15 cellular contexts compared by ENCODE assay signal in genomic region chr10:97709746-97710078, GRCh38. TPM values are rescaled to one million over a fixed set of nuclear protein-coding genes. Genes with fewer than 3 reads are reported as not detected.
DNase-seq lines count a peak whose midpoint lies in the region; ATAC-seq, FAIRE-seq and TF ChIP-seq lines count a peak whose summit lies in the region.
"Had no signal": no experiment of that assay in that cellular context is flagged by ENCODE, and none has a peak within 500 bp of the region (broad histone marks: within the 10 kb centered on the region; RNA-seq: fewer than 3 reads in every experiment).

No MANE protein-coding gene starts in this region.

- peaks cover 9% of the 10 kb centered on the region; the same call in 1 of the 2 replicates for H3K79me2 ChIP-seq in HCT116 (ENCODE audit: insufficient read depth, low read length)

- POLR2A ChIA-PET in HCT116 (lab: Charles Lee) = interaction anchor here (0.9 kb wide), 1 partner anchor 12 kb away, joined by 4 read pairs; no protein-coding TSS in a partner anchor

- peak overlapping the region; percentile 17 for H2AFZ ChIP-seq in HCT116 (ENCODE audit: low read depth, low read length, poor library complexity, severe bottlenecking)

- no peaks in the 10 kb centered on the region for H3K9me2 ChIP-seq in HCT116 (ENCODE audit: insufficient read depth)

- no peak overlapping the region for H3K4me3 ChIP-seq in HCT116 (replicated peaks in 1 of 2; ENCODE audit: low read depth in 1 of 2, low read length in 2 of 2)
- H3K4me3 ChIP-seq in RWPE2 (ENCODE audit: severe bottlenecking) = no peak overlapping the region
- no peak overlapping the region for H3K4me3 ChIP-seq in muscle layer of colon (ENCODE audit: low read depth in 1 of 2, low read length in 2 of 2)
- no peak overlapping the region for H3K4me3 ChIP-seq in uterus
- H3K4me3 ChIP-seq: MG63, suprapubic skin had no signal

- H3K9me3 ChIP-seq in HCT116 (ENCODE audit: control insufficient read depth in 1 of 2, insufficient read depth in 1 of 2, low read depth in 1 of 2, low read length in 2 of 2) (no peaks in the 10 kb centered on the region), RWPE2 (ENCODE audit: severe bottlenecking) (no peaks in the 10 kb centered on the region), muscle layer of colon (ENCODE audit: low read length) (no peaks in the 10 kb centered on the region), uterus (no peaks in the 10 kb centered on the region)
- H3K9me3 ChIP-seq: MG63, suprapubic skin had no signal

- RAD21 ChIA-PET in HCT116 (lab: Charles Lee; ENCODE audit: low non-redundant PET in 1 of 2, low total read pairs in 2 of 2, uncharacterized antibody in 2 of 2, unreplicated experiment in 2 of 2) = interaction anchor here (0.7 to 1.1 kb wide), 4 partner anchors 14 to 241 kb away, joined by 3 to 6 read pairs (median 4); no protein-coding TSS in a partner anchor

- ATAC-seq in HCT116 (no peak), RWPE2 (ENCODE audit: low read depth) (no peak), HG03025 (IDR thresholded peaks at IDR 0.05; ENCODE audit: low FRiP score, unreplicated experiment) (no peak)
- ATAC-seq: activated naive CD4-positive, alpha-beta T cell treated with anti-CD3 and anti-CD28 coated beads, Interleukin-2, amount 50 U/mL, for 72 hours; activated T-cell treated with anti-CD3 and anti-CD28 coated beads, Interleukin-2, amount 50 U/mL, for 72 hours; natural killer cell treated with Interleukin-12 subunit alpha and Interleukin-12 subunit beta and Interleukin-15 and Interleukin-18, amount 100 ng/mL, for 72 hours had no signal

- intact Hi-C loops in HCT116 (cut with micrococcal nuclease) = loop anchor here (1.0 kb wide), 1 partner anchor 22 kb away; no protein-coding TSS in a partner anchor
- intact Hi-C loops in uterus (cut with DNase I; ENCODE audit: low total_unique reads) = no loop called here

- peak overlapping the region; percentile 59 for H3K4me2 ChIP-seq in HCT116 (ENCODE audit: low read length)

- no peak overlapping the region for H3K27ac ChIP-seq in HCT116 (ENCODE audit: low read depth, low read length)
- H3K27ac ChIP-seq in RWPE2 (ENCODE audit: poor library complexity, severe bottlenecking) = no peak overlapping the region
- peak overlapping the region; percentile 66 for H3K27ac ChIP-seq in muscle layer of colon (ENCODE audit: low read depth, low read length)
- peak overlapping the region; percentile 71 to 80 for H3K27ac ChIP-seq in uterus
- H3K27ac ChIP-seq: suprapubic skin had no signal

- H3K4me1 ChIP-seq in HCT116 (ENCODE audit: control insufficient read depth in 1 of 2, insufficient read depth in 2 of 2, low read length in 2 of 2) (peaks cover 12 to 19% of the 10 kb centered on the region in 2 experiments), RWPE2 (ENCODE audit: insufficient read depth, poor library complexity, severe bottlenecking) (peaks cover 2% of the 10 kb centered on the region), muscle layer of colon (ENCODE audit: insufficient read depth, low read length) (peaks cover 32% of the 10 kb centered on the region), uterus (peaks cover 0 to 5% of the 10 kb centered on the region in 2 donors)

- H4K20me1 ChIP-seq in HCT116 (ENCODE audit: insufficient read depth) = no peaks in the 10 kb centered on the region

- no peak for DNase-seq in HCT116 (ENCODE audit: low read depth, low spot score)
- DNase-seq in RWPE2 (ENCODE audit: low spot score) = no peak
- no peak for DNase-seq in uterus
- no peak for DNase-seq in GM12891 (ENCODE audit: insufficient read length, low spot score)
- DNase-seq in stimulated activated CD4-positive, alpha-beta T cell treated with anti-CD3 and anti-CD28 coated beads, Interleukin-4, amount 100 ng/mL, for 4 hours = no peak
- DNase-seq: activated B cell treated with CpG ODN at 0.5 μM for 24 hours, cortex of kidney, NCI-H2171 had no signal

- no peak for TF ChIP-seq RAD21 in HCT116 (IDR thresholded peaks at IDR 0.05; ENCODE audit: low read depth)

- no peak for FAIRE-seq in GM12891 (lab: Jason Lieb, UNC)

- H3K36me3 ChIP-seq in HCT116 (ENCODE audit: control insufficient read depth in 1 of 2, insufficient read depth in 2 of 2, low read length in 2 of 2) (no peaks in the 10 kb centered on the region), RWPE2 (ENCODE audit: low read depth) (no peaks in the 10 kb centered on the region), muscle layer of colon (ENCODE audit: insufficient read depth, low read length) (no peaks in the 10 kb centered on the region), uterus (no peaks in the 10 kb centered on the region)
- H3K36me3 ChIP-seq: MG63, suprapubic skin had no signal

- H3K9ac ChIP-seq in HCT116 (ENCODE audit: low read length) (no peak overlapping the region), muscle layer of colon (ENCODE audit: low read length) (no peak overlapping the region)

- BruUV-seq in HCT116 (replicated peaks; lab: Mats Ljungman, UMichigan) = no TSS peak

- TF ChIP-seq CTCF in HCT116 (IDR thresholded peaks at IDR 0.05 in 2 of 3, conservative IDR thresholded peaks at IDR 0.05 in 1 of 3; ENCODE audit: borderline replicate concordance in 1 of 3, insufficient read depth in 1 of 3, low read depth in 2 of 3, low read length in 2 of 3) (peak in 1 of 3 experiments; percentile 20; a peak in 1 of 6 replicates), RWPE2 (IDR thresholded peaks at IDR 0.05; ENCODE audit: poor library complexity, severe bottlenecking) (peak; percentile 53), uterus (IDR thresholded peaks at IDR 0.05) (no peak)

- H3K27me3 ChIP-seq in HCT116 (ENCODE audit: insufficient read depth, low read length) (no peaks in the 10 kb centered on the region), RWPE2 (ENCODE audit: insufficient read depth, poor library complexity, severe bottlenecking) (no peaks in the 10 kb centered on the region), muscle layer of colon (ENCODE audit: control insufficient read depth in 1 of 2, insufficient read depth in 2 of 2, low read length in 2 of 2) (no peaks in the 10 kb centered on the region), uterus (no peaks in the 10 kb centered on the region)
- H3K27me3 ChIP-seq: MG63, suprapubic skin had no signal

- CTCF ChIA-PET in HCT116 (lab: Charles Lee) = interaction anchor here (0.6 to 3.0 kb wide), 11 partner anchors 8 to 33 kb away, joined by 3 to 44 read pairs (median 9); partner anchors contain the start of genes AVPI1 and ZFYVE27

- no peak for TF ChIP-seq POLR2A in HCT116 (IDR thresholded peaks at IDR 0.05; ENCODE audit: borderline replicate concordance, extremely low read depth, insufficient read depth, insufficient read length)
- no peak for TF ChIP-seq POLR2A in uterus (IDR thresholded peaks at IDR 0.05)
- no peak for TF ChIP-seq POLR2A in GM12891 (IDR thresholded peaks at IDR 0.05; ENCODE audit: low read depth, low read length)

TF ChIP-seq in HCT116, 20 proteins besides CTCF, POLR2A, EP300 and RAD21 (continues in another document):
- TF ChIP-seq ZNF274 (IDR thresholded peaks at IDR 0.05; ENCODE audit: low read depth, low read length) (no peak), ELF1 (IDR thresholded peaks at IDR 0.05; ENCODE audit: borderline replicate concordance, low read depth) (no peak), ATF3 (IDR thresholded peaks at IDR 0.05) (no peak), POLR2AphosphoS5 (IDR thresholded peaks at IDR 0.05; ENCODE audit: low read depth, low read length) (no peak), SP1 (IDR thresholded peaks at IDR 0.05; ENCODE audit: low read depth) (no peak), JUND (IDR thresholded peaks at IDR 0.05) (no peak), TCF7L2 (IDR thresholded peaks at IDR 0.05; ENCODE audit: borderline replicate concordance, extremely low read depth, insufficient read depth, insufficient read length) (no peak)

TF ChIP-seq in GM12891, 5 proteins besides CTCF, POLR2A, EP300 and RAD21:
- no peak for TF ChIP-seq POLR2AphosphoS5 (IDR thresholded peaks at IDR 0.05; ENCODE audit: low read depth, low read length)
- no peak for TF ChIP-seq TAF1 (IDR thresholded peaks at IDR 0.05; ENCODE audit: low read depth, low read length)
- TF ChIP-seq PAX5 (IDR thresholded peaks at IDR 0.05; ENCODE audit: insufficient read depth, low read length, severe bottlenecking) = no peak
- TF ChIP-seq POU2F2 (IDR thresholded peaks at IDR 0.05; ENCODE audit: low read depth, low read length) = no peak
- TF ChIP-seq SPI1 (IDR thresholded peaks at IDR 0.05; ENCODE audit: low read depth, low read length) = no peak
TF ChIP-seq in GM12891: peak in this region for 0.

RNA-seq across cellular contexts. Expression of gene MARVELD1, which starts 3.8 kb away (rescaled TPM):
- 36.1 TPM for total RNA-seq in HCT116 (2021; ENCODE audit: unreplicated experiment)
- polyA plus RNA-seq in HCT116 (2012) = 21.0 and 25.9 TPM in 2 replicates
- 100 to 1,000 TPM in 1 of 4 donors, 10 to 100 TPM in 3; 36.9 to 158 (median 59.4) TPM for total RNA-seq in uterus
- 1.5 TPM for polyA plus RNA-seq in GM12891 (2012; ENCODE audit: low read depth, missing spikeins)

RNA-seq across cellular contexts. Expression of gene AVPI1, which starts 22.7 kb away (rescaled TPM):
- total RNA-seq in HCT116 (2021; ENCODE audit: unreplicated experiment) (26.7 TPM), uterus (10 to 100 TPM in 2 of 4 donors, 1 to 10 TPM in 1, under 1 TPM in 1; 0.51 to 15.1 (median 10.8) TPM)
- 37.1 and 59.0 TPM in 2 replicates for polyA plus RNA-seq in HCT116 (2012)
- 0.77 TPM for polyA plus RNA-seq in GM12891 (2012; ENCODE audit: low read depth, missing spikeins)

RNA-seq across cellular contexts. Expression of gene ZFYVE27, which starts 27.2 kb away (rescaled TPM):
- 28.4 TPM for total RNA-seq in HCT116 (2021; ENCODE audit: unreplicated experiment)
- polyA plus RNA-seq in HCT116 (2012) = 12.8 and 15.3 TPM in 2 replicates
- 10 to 100 TPM in 3 of 4 donors, 1 to 10 TPM in 1; 2.8 to 32.3 (median 16.7) TPM for total RNA-seq in uterus
- 14.6 TPM for polyA plus RNA-seq in GM12891 (2012; ENCODE audit: low read depth, missing spikeins)

Comparison
In these comparisons a context has a peak if more than half of its experiments do, and no peak if none do; other contexts are left out.
1. H3K27ac ChIP-seq: peak in muscle layer of colon (single experiment) and uterus (2 of 2); none in HCT116 (single experiment) and RWPE2 (single experiment).